ENCODE assay signal across 1 cellular context in genomic region chr1:159924791-159925712, GRCh38.
TF ChIP-seq lines count a peak whose summit lies in the region.

TSS of gene TAGLN2 (minus strand) at chr1:159925507. CDS start at chr1:159920509, 4,998 bp downstream.

TF ChIP-seq in HepG2, 621 proteins besides CTCF, POLR2A, EP300 and RAD21 (continued from another document and continues in another):
- no peak for TF ChIP-seq MLLT10 (CRISPR knock-in tag; IDR thresholded peaks at IDR 0.05)
- no peak for TF ChIP-seq ZNF331 (CRISPR knock-in tag; IDR thresholded peaks at IDR 0.05)
- TF ChIP-seq AFF4 (CRISPR knock-in tag; IDR thresholded peaks at IDR 0.05), result no peak
- TF ChIP-seq ZBTB7B (CRISPR knock-in tag; IDR thresholded peaks at IDR 0.05), result peak; percentile 53; the same call in 1 of the 2 replicates
- no peak for TF ChIP-seq CBX1 (IDR thresholded peaks at IDR 0.05; ENCODE audit: low read depth)
- no peak for TF ChIP-seq THAP11 (CRISPR knock-in tag; IDR thresholded peaks at IDR 0.05)
- TF ChIP-seq ETV6 (CRISPR knock-in tag; conservative IDR thresholded peaks at IDR 0.05), result no peak
- TF ChIP-seq SRF (IDR thresholded peaks at IDR 0.05; ENCODE audit: low read depth, low read length), result no peak
- no peak for TF ChIP-seq HNRNPH1 (optimal IDR thresholded peaks at IDR 0.05; ENCODE audit: low read depth, low read length)
- TF ChIP-seq JUND (CRISPR knock-in tag; IDR thresholded peaks at IDR 0.05), result peak; percentile 71; the same call in 1 of the 2 replicates
- no peak for TF ChIP-seq PRDM15 (CRISPR knock-in tag; IDR thresholded peaks at IDR 0.05)
- no peak for TF ChIP-seq SOX6 (IDR thresholded peaks at IDR 0.05)
- 0 out of 2 replicates have a peak, but pooled peaks have one; percentile 10 for TF ChIP-seq SOX6 (CRISPR knock-in tag; IDR thresholded peaks at IDR 0.05)
- no peak for TF ChIP-seq ZFY (CRISPR knock-in tag; IDR thresholded peaks at IDR 0.05)
- TF ChIP-seq GATA4 (IDR thresholded peaks at IDR 0.05; ENCODE audit: borderline replicate concordance, low read depth), result no peak
- TF ChIP-seq RARA (CRISPR knock-in tag; IDR thresholded peaks at IDR 0.05), result peak; percentile 74
- no peak for TF ChIP-seq E2F5 (CRISPR knock-in tag; conservative IDR thresholded peaks at IDR 0.05)
- no peak for TF ChIP-seq FOXO4 (CRISPR knock-in tag; conservative IDR thresholded peaks at IDR 0.05)
- TF ChIP-seq MAX (IDR thresholded peaks at IDR 0.05), result peak; percentile 89
- TF ChIP-seq PCBP2 (optimal IDR thresholded peaks at IDR 0.05; ENCODE audit: low read depth, low read length, poor library complexity, severe bottlenecking), result no peak
- TF ChIP-seq IKZF5 (CRISPR knock-in tag; IDR thresholded peaks at IDR 0.05), result no peak
- TF ChIP-seq GABPA (IDR thresholded peaks at IDR 0.05; ENCODE audit: low read depth, low read length), result no peak
- TF ChIP-seq GABPA (CRISPR knock-in tag; IDR thresholded peaks at IDR 0.05; ENCODE audit: low read depth), result peak; percentile 45
- TF ChIP-seq ZNF770 (CRISPR knock-in tag; IDR thresholded peaks at IDR 0.05), result no peak
- TF ChIP-seq KLF13 (CRISPR knock-in tag; IDR thresholded peaks at IDR 0.05), result no peak
- no peak for TF ChIP-seq GMEB2 (CRISPR knock-in tag; IDR thresholded peaks at IDR 0.05; ENCODE audit: low read depth)
- no peak for TF ChIP-seq FUBP1 (CRISPR knock-in tag; IDR thresholded peaks at IDR 0.05; ENCODE audit: borderline replicate concordance)
- TF ChIP-seq ZBTB21 (CRISPR knock-in tag; IDR thresholded peaks at IDR 0.05), result no peak
- no peak for TF ChIP-seq ARID4A (CRISPR knock-in tag; IDR thresholded peaks at IDR 0.05; ENCODE audit: borderline replicate concordance)
- no peak for TF ChIP-seq ZFP82 (CRISPR knock-in tag; IDR thresholded peaks at IDR 0.05; ENCODE audit: borderline replicate concordance)
- no peak for TF ChIP-seq SOX13 (IDR thresholded peaks at IDR 0.05)
- TF ChIP-seq SOX13 (CRISPR knock-in tag; conservative IDR thresholded peaks at IDR 0.05 in 1 of 2, IDR thresholded peaks at IDR 0.05 in 1 of 2), result peak in 1 of 2 experiments; percentile 16; a peak in 1 of 4 replicates
- no peak for TF ChIP-seq DBP (CRISPR knock-in tag; IDR thresholded peaks at IDR 0.05; ENCODE audit: not compliant biosample characterization)
- TF ChIP-seq ZNF501 (CRISPR knock-in tag; IDR thresholded peaks at IDR 0.05), result no peak
- TF ChIP-seq ATF7 (IDR thresholded peaks at IDR 0.05), result no peak
- no peak for TF ChIP-seq ATF7 (CRISPR knock-in tag; IDR thresholded peaks at IDR 0.05)
- no peak; the same call in 1 of the 2 replicates for TF ChIP-seq CBX2 (IDR thresholded peaks at IDR 0.05; ENCODE audit: low read depth, low read length)
- no peak for TF ChIP-seq CBX2 (CRISPR knock-in tag; IDR thresholded peaks at IDR 0.05; ENCODE audit: low read depth)
